ENCODE assay signal across 1 cellular context in genomic region chr1:247078315-247079140, GRCh38.
TF ChIP-seq lines count a peak whose summit lies in the region.

Gene ZNF670 (minus strand): TSS chr1:247078811. CDS start chr1:247078596, 215 bp downstream.

TF ChIP-seq in K562, 482 proteins besides CTCF, POLR2A, EP300 and RAD21 (continued from another document and continues in another):
- TF ChIP-seq THRA (IDR thresholded peaks at IDR 0.05) (no peak), KLF13 (tag; IDR thresholded peaks at IDR 0.05; ENCODE audit: borderline replicate concordance, low read depth) (no peak), ELF4 (CRISPR knock-in tag; IDR thresholded peaks at IDR 0.05) (0 out of 2 replicates have a peak, but pooled peaks have one; percentile 39), XRCC4 (IDR thresholded peaks at IDR 0.05; ENCODE audit: extremely low read depth, insufficient read depth, insufficient read length) (no peak), ZNF140 (CRISPR knock-in tag; IDR thresholded peaks at IDR 0.05) (no peak), CCNT2 (IDR thresholded peaks at IDR 0.05; ENCODE audit: borderline replicate concordance, extremely low read depth, insufficient read length, low read depth, low read length) (peak; percentile 48), SP2 (IDR thresholded peaks at IDR 0.05; ENCODE audit: extremely low read depth, low read depth, low read length, poor library complexity, severe bottlenecking) (peak; percentile 32), BCLAF1 (IDR thresholded peaks at IDR 0.05; ENCODE audit: borderline replicate concordance in 1 of 2, control insufficient read depth in 1 of 2, low read depth in 2 of 2, low read length in 1 of 2) (0 out of 4 replicates have a peak, but pooled peaks of 1 of the 2 experiments have one; percentile 22), ETV1 (tag; conservative IDR thresholded peaks at IDR 0.05; ENCODE audit: low read depth) (peak; percentile 79), ZBTB40 (IDR thresholded peaks at IDR 0.05) (peak; percentile 89), ZBTB40 (CRISPR knock-in tag; IDR thresholded peaks at IDR 0.05) (no peak), CREB1 (IDR thresholded peaks at IDR 0.05) (peak; percentile 82), CREB1 (CRISPR knock-in tag; IDR thresholded peaks at IDR 0.05) (peak; percentile 68), CBX1 (IDR thresholded peaks at IDR 0.05; ENCODE audit: low read depth) (peak; percentile 75), THAP12 (CRISPR knock-in tag; IDR thresholded peaks at IDR 0.05) (0 out of 2 replicates have a peak, but pooled peaks have one; percentile 24), MECOM (CRISPR knock-in tag; IDR thresholded peaks at IDR 0.05) (no peak), ZZZ3 (IDR thresholded peaks at IDR 0.05) (no peak), TEAD2 (tag; IDR thresholded peaks at IDR 0.05) (no peak), THAP7 (CRISPR knock-in tag; IDR thresholded peaks at IDR 0.05) (no peak), PREB (CRISPR knock-in tag; IDR thresholded peaks at IDR 0.05) (peak; percentile 96; the same call in 1 of the 2 replicates), NCOR1 (IDR thresholded peaks at IDR 0.05) (no peak), ZNF175 (CRISPR knock-in tag; IDR thresholded peaks at IDR 0.05; ENCODE audit: low read depth) (no peak), IFI16 (CRISPR knock-in tag; IDR thresholded peaks at IDR 0.05) (no peak), STAT6 (CRISPR knock-in tag; IDR thresholded peaks at IDR 0.05) (0 out of 2 replicates have a peak, but pooled peaks have one; percentile 20), CREB5 (CRISPR knock-in tag; IDR thresholded peaks at IDR 0.05) (no peak), ZNF512 (tag; IDR thresholded peaks at IDR 0.05) (no peak), FOXK1 (CRISPR knock-in tag; IDR thresholded peaks at IDR 0.05; ENCODE audit: borderline replicate concordance) (no peak), ZNF764 (CRISPR knock-in tag; IDR thresholded peaks at IDR 0.05; ENCODE audit: low read depth) (no peak), RBM39 (optimal IDR thresholded peaks at IDR 0.05; ENCODE audit: low read depth, low read length) (no peak)
